Comparison of ENCODE assay signal across 22 cellular contexts in genomic region chr3:140579260-140579659, GRCh38.
DNase-seq lines count a peak whose midpoint lies in the region; ATAC-seq, FAIRE-seq and TF ChIP-seq lines count a peak whose summit lies in the region.
"Had no signal": no experiment of that assay in that cellular context is flagged by ENCODE, and none has a peak within 500 bp of the region (broad histone marks: within the 10 kb centered on the region; RNA-seq: fewer than 3 reads in every experiment).

No MANE protein-coding gene starts in this region.

- H3K9ac ChIP-seq in astrocyte (ENCODE audit: low read length): no peak overlapping the region
- H3K9ac ChIP-seq in smooth muscle cell (ENCODE audit: low read depth): no peak overlapping the region

- ATAC-seq in HG03342 (IDR thresholded peaks at IDR 0.05; ENCODE audit: unreplicated experiment): no peak
- ATAC-seq: Panc1 had no signal

- no peak for DNase-seq in BE2C
- no peak for DNase-seq in astrocyte (ENCODE audit: low read depth)
- no peak for DNase-seq in fibroblast of villous mesenchyme (ENCODE audit: low read depth)
- DNase-seq in smooth muscle cell (lab: John Stamatoyannopoulos, UW; ENCODE audit: unreplicated experiment): no peak
- DNase-seq in epidermal melanocyte (ENCODE audit: insufficient read length, low spot score): no peak
- no peak for DNase-seq in NCI-H128 (lab: John Stamatoyannopoulos, UW; ENCODE audit: unreplicated experiment)
- DNase-seq: CD8-positive, alpha-beta memory T cell; H7; KBM-7; MV-4-11; NCI-H1105; NCI-H2029; NCI-H446; NCI-H526; SHP77 had no signal

- H3K9me3 ChIP-seq in BE2C (no peaks in the 10 kb centered on the region), astrocyte (ENCODE audit: insufficient read depth, low read depth, low read length) (no peaks in the 10 kb centered on the region), smooth muscle cell (replicated peaks; ENCODE audit: low read depth) (no peaks in the 10 kb centered on the region)

- no peak overlapping the region for H3K4me3 ChIP-seq in BE2C (ENCODE audit: low read depth, low read length)
- H3K4me3 ChIP-seq in astrocyte (ENCODE audit: insufficient read depth, low read depth, low read length): no peak overlapping the region
- no peak overlapping the region for H3K4me3 ChIP-seq in fibroblast of villous mesenchyme (ENCODE audit: low read depth, low read length)
- no peak overlapping the region for H3K4me3 ChIP-seq in smooth muscle cell

- H3K79me2 ChIP-seq in astrocyte (ENCODE audit: insufficient read depth, low read length) (no peaks in the 10 kb centered on the region), smooth muscle cell (ENCODE audit: low read depth) (no peaks in the 10 kb centered on the region)

- no peaks in the 10 kb centered on the region for H4K20me1 ChIP-seq in astrocyte (ENCODE audit: insufficient read depth, low read length)
- no peaks in the 10 kb centered on the region for H4K20me1 ChIP-seq in smooth muscle cell (ENCODE audit: low read depth)

- H3K27me3 ChIP-seq in BE2C (no peaks in the 10 kb centered on the region), astrocyte (ENCODE audit: insufficient read depth, low read length) (no peaks in the 10 kb centered on the region), smooth muscle cell (ENCODE audit: low read depth) (no peaks in the 10 kb centered on the region)

- H3K27ac Mint-ChIP-seq in astrocyte (ENCODE audit: unreplicated experiment): no peak overlapping the region
- H3K27ac Mint-ChIP-seq: B cell; CD14-positive monocyte; CD8-positive, alpha-beta memory T cell had no signal

- H2AFZ ChIP-seq in astrocyte (ENCODE audit: low read depth, low read length) (no peak overlapping the region), smooth muscle cell (ENCODE audit: low read depth) (no peak overlapping the region)

- H3K27me3 Mint-ChIP-seq in astrocyte (ENCODE audit: low read depth, unreplicated experiment): no peaks in the 10 kb centered on the region

- H3K4me1 ChIP-seq in BE2C (no peaks in the 10 kb centered on the region), astrocyte (ENCODE audit: insufficient read depth, low read length) (peaks cover 11% of the 10 kb centered on the region), smooth muscle cell (ENCODE audit: low read depth) (no peaks in the 10 kb centered on the region)

- TF ChIP-seq CTCF in BE2C (IDR thresholded peaks at IDR 0.05; ENCODE audit: low read depth, low read length): peak; percentile 30; the same call in 1 of the 2 replicates
- peak; percentile 19 for TF ChIP-seq CTCF in astrocyte (IDR thresholded peaks at IDR 0.05; ENCODE audit: insufficient read depth, low read depth, low read length)
- TF ChIP-seq CTCF in fibroblast of villous mesenchyme (IDR thresholded peaks at IDR 0.05; ENCODE audit: insufficient read depth, low read depth, low read length): peak; percentile 14
- TF ChIP-seq CTCF in smooth muscle cell (IDR thresholded peaks at IDR 0.05; ENCODE audit: borderline replicate concordance, insufficient read depth, poor library complexity, severe bottlenecking): peak; percentile 7

- H3K9me3 Mint-ChIP-seq in astrocyte (ENCODE audit: unreplicated experiment): no peaks in the 10 kb centered on the region
- H3K9me3 Mint-ChIP-seq: CD8-positive, alpha-beta memory T cell had no signal

- H3K4me2 ChIP-seq in astrocyte (ENCODE audit: low read length) (no peak overlapping the region), smooth muscle cell (no peak overlapping the region)

- H3K27ac ChIP-seq in astrocyte (ENCODE audit: low read depth, low read length) (no peak overlapping the region), smooth muscle cell (ENCODE audit: low read depth) (no peak overlapping the region)
- H3K27ac ChIP-seq: 22Rv1, RWPE1 had no signal

- FAIRE-seq in astrocyte (lab: Jason Lieb, UNC): no peak
- FAIRE-seq: GM18507 had no signal

- H3F3A ChIP-seq in smooth muscle cell (ENCODE audit: low read depth): no peaks in the 10 kb centered on the region

- no peak overlapping the region for H3K4me3 Mint-ChIP-seq in astrocyte (ENCODE audit: unreplicated experiment)
- H3K4me3 Mint-ChIP-seq: B cell; CD14-positive monocyte; CD8-positive, alpha-beta memory T cell had no signal

- H3K36me3 ChIP-seq in BE2C: no peaks in the 10 kb centered on the region
- no peaks in the 10 kb centered on the region for H3K36me3 ChIP-seq in astrocyte (ENCODE audit: insufficient read depth, low read length)
- no peaks in the 10 kb centered on the region for H3K36me3 ChIP-seq in smooth muscle cell (ENCODE audit: low read depth)

- peaks cover 3% of the 10 kb centered on the region for H3K36me3 Mint-ChIP-seq in astrocyte (ENCODE audit: low read depth, unreplicated experiment)
- H3K36me3 Mint-ChIP-seq: CD14-positive monocyte; CD8-positive, alpha-beta memory T cell had no signal

- H3K4me1 Mint-ChIP-seq in astrocyte (ENCODE audit: low read depth, unreplicated experiment): peaks cover 46% of the 10 kb centered on the region
- H3K4me1 Mint-ChIP-seq: B cell; CD14-positive monocyte; CD8-positive, alpha-beta memory T cell had no signal
